ENCODE assay signal across 24 cellular contexts in the genomic region with DNA sequence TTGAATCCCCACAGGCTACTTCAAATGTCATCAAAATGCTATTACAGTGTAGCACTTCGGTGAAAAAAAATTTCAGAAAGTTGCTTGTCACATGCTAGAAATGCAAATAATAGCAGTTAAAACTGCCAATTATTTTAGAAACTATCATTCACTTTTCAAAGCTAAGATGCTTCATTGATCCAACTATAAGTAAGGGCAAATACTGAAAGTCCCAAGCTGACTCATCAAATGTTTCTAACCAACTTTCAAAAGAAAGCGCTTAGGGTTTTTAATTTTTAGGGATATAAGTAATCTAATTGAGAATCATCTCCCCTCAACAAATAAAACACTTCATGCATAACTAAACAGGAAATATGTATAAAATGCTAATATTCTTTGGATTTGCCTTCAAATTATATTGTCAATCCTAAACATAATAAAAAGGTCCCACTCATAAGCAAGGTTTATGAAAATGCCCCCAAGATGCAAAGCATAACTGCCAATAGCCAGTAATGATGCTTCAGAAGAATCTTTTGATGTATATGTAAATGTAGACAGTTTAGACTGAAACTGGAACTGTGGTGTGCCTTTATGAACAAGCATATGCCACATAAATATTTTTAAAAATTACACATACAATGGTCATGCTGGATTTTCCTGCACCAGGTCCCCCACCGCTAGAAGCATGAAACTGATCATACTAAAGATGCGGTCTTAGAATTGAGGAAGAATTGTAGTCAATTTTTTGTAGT. TPM values are rescaled to one million over a fixed set of nuclear protein-coding genes. Genes with fewer than 3 reads are reported as not detected.
"Had no signal": no experiment of that assay in that cellular context is flagged by ENCODE, and none has a peak within 500 bp of the region (broad histone marks: within the 10 kb centered on the region; RNA-seq: fewer than 3 reads in every experiment).

No MANE protein-coding gene starts in this region.

- DNase-seq: activated CD4-positive, alpha-beta T cell treated with anti-CD3 and anti-CD28 coated beads, Interleukin-2, amount 50 U/mL, for 4 hours; activated naive CD4-positive, alpha-beta T cell treated with anti-CD3 and anti-CD28 coated beads, Interleukin-2, amount 10 ng/mL, durations not matched to agents 7 days and 5 days; colonic mucosa; endodermal cell; foreskin fibroblast; glutamatergic neuron; hippocampal formation; left cardiac atrium; natural killer cell; spleen; stimulated activated naive B cell treated with anti-CD40 and anti-IgM and Interleukin-4, amounts not matched to agents 10 μg/mL and 1 μg/mL and 100 μg/mL, for 72 hours; tibial artery; WERI-Rb-1 had no signal

- H3K9me3 Mint-ChIP-seq: central memory CD8-positive, alpha-beta T cell; endodermal cell; natural killer cell; stimulated activated naive B cell treated with anti-CD40 and anti-IgM and Interleukin-4, amounts not matched to agents 10 μg/mL and 1 μg/mL and 100 μg/mL, for 72 hours had no signal

- H3K27me3 Mint-ChIP-seq: activated naive CD4-positive, alpha-beta T cell treated with anti-CD3 and anti-CD28 coated beads, Interleukin-2, amount 10 ng/mL, durations not matched to agents 7 days and 5 days; central memory CD8-positive, alpha-beta T cell; stimulated activated naive B cell treated with anti-CD40 and anti-IgM and Interleukin-4, amounts not matched to agents 10 μg/mL and 1 μg/mL and 100 μg/mL, for 72 hours had no signal

- H3K4me1 ChIP-seq: ascending aorta, colonic mucosa, spleen, tibial artery had no signal

- H3K27ac ChIP-seq: ascending aorta, colonic mucosa, epithelial cell of prostate, spleen, tibial artery, WERI-Rb-1 had no signal

- H3K4me3 ChIP-seq: ascending aorta, colonic mucosa, spleen, tibial artery had no signal

- H3K4me3 Mint-ChIP-seq: activated naive CD4-positive, alpha-beta T cell treated with anti-CD3 and anti-CD28 coated beads, Interleukin-2, amount 10 ng/mL, durations not matched to agents 7 days and 5 days; central memory CD8-positive, alpha-beta T cell; endodermal cell; natural killer cell; stimulated activated naive B cell treated with anti-CD40 and anti-IgM and Interleukin-4, amounts not matched to agents 10 μg/mL and 1 μg/mL and 100 μg/mL, for 72 hours had no signal

- H3K27ac Mint-ChIP-seq: activated naive CD4-positive, alpha-beta T cell treated with anti-CD3 and anti-CD28 coated beads, Interleukin-2, amount 10 ng/mL, durations not matched to agents 7 days and 5 days; endodermal cell; natural killer cell; stimulated activated naive B cell treated with anti-CD40 and anti-IgM and Interleukin-4, amounts not matched to agents 10 μg/mL and 1 μg/mL and 100 μg/mL, for 72 hours had no signal

- ATAC-seq: left cardiac atrium; natural killer cell; stimulated activated naive B cell treated with anti-CD40 and anti-IgM and Interleukin-4, amounts not matched to agents 10 μg/mL and 1 μg/mL and 100 μg/mL, for 72 hours had no signal

- H3K27me3 ChIP-seq: ascending aorta, colonic mucosa, spleen, tibial artery had no signal

- H3K9me3 ChIP-seq: ascending aorta, colonic mucosa had no signal

- H3K4me1 Mint-ChIP-seq: activated naive CD4-positive, alpha-beta T cell treated with anti-CD3 and anti-CD28 coated beads, Interleukin-2, amount 10 ng/mL, durations not matched to agents 7 days and 5 days; central memory CD8-positive, alpha-beta T cell; endodermal cell; natural killer cell; stimulated activated naive B cell treated with anti-CD40 and anti-IgM and Interleukin-4, amounts not matched to agents 10 μg/mL and 1 μg/mL and 100 μg/mL, for 72 hours had no signal

RNA-seq across cellular contexts. Expression of gene ACTL7A, which starts 12.2 kb away (rescaled TPM):
- total RNA-seq: activated CD8-positive, alpha-beta memory T cell treated with anti-CD3 and anti-CD28 coated beads for 36 hours; ascending aorta; colonic mucosa; endodermal cell; left cardiac atrium; lower leg skin; mesenteric fat pad; natural killer cell; renal cortical epithelial cell; spleen; subcutaneous adipose tissue; T-helper 2 cell treated with Interferon-gamma antibody and Interleukin-4, amounts not matched to agents 100 ng/mL and 5 ng/mL, for 36 hours; urinary bladder had no signal
- polyA plus RNA-seq: adipose tissue, spleen, urinary bladder had no signal

RNA-seq across cellular contexts. Expression of gene ACTL7B, which starts 18.4 kb away (rescaled TPM):
- total RNA-seq: activated CD8-positive, alpha-beta memory T cell treated with anti-CD3 and anti-CD28 coated beads for 36 hours; ascending aorta; colonic mucosa; endodermal cell; left cardiac atrium; lower leg skin; mesenteric fat pad; renal cortical epithelial cell; spleen; subcutaneous adipose tissue; T-helper 2 cell treated with Interferon-gamma antibody and Interleukin-4, amounts not matched to agents 100 ng/mL and 5 ng/mL, for 36 hours; urinary bladder had no signal
- polyA plus RNA-seq: adipose tissue, urinary bladder had no signal
